Comparison of ENCODE assay signal across 8 cellular contexts in the genomic region with DNA sequence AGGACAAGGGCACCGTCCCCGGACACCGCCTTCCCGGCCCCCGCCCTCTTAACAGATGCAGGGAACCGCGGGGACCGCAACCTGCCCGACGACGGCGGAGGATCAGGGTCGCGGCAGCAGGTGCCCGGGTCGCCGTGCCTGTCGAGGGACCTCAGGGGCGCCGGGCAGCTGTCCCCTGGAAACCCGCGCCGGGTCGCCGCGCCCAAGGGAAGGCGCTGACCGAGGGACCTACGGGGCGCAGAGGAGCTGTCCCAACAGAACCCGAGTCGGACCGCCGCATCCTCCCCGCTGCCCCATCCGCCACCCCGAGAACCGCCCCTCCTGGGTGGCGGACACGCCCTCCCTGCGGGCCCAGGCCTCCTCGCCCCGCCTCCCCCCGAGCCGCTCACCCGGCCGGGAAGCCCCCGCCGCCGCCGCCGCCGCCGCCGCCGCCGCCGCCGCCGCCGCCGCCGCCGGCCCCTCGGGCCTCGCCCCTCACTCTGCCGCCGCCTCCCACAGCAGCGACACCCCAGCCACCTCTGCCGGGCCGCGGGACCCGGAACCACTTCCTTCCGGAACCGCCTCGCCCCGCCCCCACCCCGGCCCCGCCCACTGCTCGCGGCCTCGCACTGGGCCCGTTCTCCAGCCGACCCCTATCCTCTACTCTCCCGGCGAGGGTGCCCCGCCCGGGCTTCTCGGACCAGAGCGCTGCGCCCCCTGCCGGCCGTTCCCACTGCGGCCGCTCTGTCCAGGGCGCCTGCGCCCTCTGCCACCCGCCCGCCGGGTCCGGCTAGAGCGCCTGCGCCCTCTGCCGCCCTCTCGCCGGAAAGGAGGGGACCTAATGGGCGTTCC. TPM values are rescaled to one million over a fixed set of nuclear protein-coding genes. Genes with fewer than 3 reads are reported as not detected.
DNase-seq lines count a peak whose midpoint lies in the region; ATAC-seq and TF ChIP-seq lines count a peak whose summit lies in the region.

A gene (minus strand): TSS at position 543 of the 831 bp plus-strand sequence. CDS start 20,797 bp downstream, outside the sequence.

- peak; percentile 59 for TF ChIP-seq CTCF in CD4-positive, alpha-beta T cell (IDR thresholded peaks at IDR 0.05)

- H3K4me3 ChIP-seq in ectodermal cell (ENCODE audit: insufficient read depth, low read depth, low read length): peak within 1 kb of the TSS; percentile 56

- peak within 1 kb of the TSS; percentile 83 for H3K27ac Mint-ChIP-seq in CD4-positive, alpha-beta T cell
- H3K27ac Mint-ChIP-seq in activated CD4-positive, alpha-beta memory T cell treated with anti-CD3 and anti-CD28 coated beads, Interleukin-2, amount 10 ng/mL, durations not matched to agents 7 days and 5 days: peak within 1 kb of the TSS; percentile 83

- WGBS in ectodermal cell, 2 experiments: 0% methylated on average over 80 to 106 of the region's 107 CpGs

- POLR2A ChIA-PET in CD4-positive, alpha-beta T cell (lab: Charles Lee): interaction anchor here (1.0 to 1.4 kb wide), 2 partner anchors 86 to 1566 kb away, joined by 3 read pairs; no protein-coding TSS in a partner anchor
- POLR2A ChIA-PET in activated CD4-positive, alpha-beta memory T cell treated with anti-CD3 and anti-CD28 coated beads, Interleukin-2, amount 10 ng/mL, durations not matched to agents 7 days and 5 days (lab: Charles Lee): interaction anchor here (0.8 kb wide), 1 partner anchor 12 kb away, joined by 3 read pairs; no protein-coding TSS in a partner anchor

- no peaks in the 10 kb centered on the region for H3K27me3 ChIP-seq in CD4-positive, alpha-beta T cell (ENCODE audit: control insufficient read depth, insufficient read depth, low read length)
- H3K27me3 ChIP-seq in ectodermal cell (ENCODE audit: control insufficient read depth, insufficient read depth, low read length, poor library complexity, severe bottlenecking): no peaks in the 10 kb centered on the region

- no peaks in the 10 kb centered on the region for H3K4me1 ChIP-seq in ectodermal cell (ENCODE audit: control insufficient read depth, insufficient read depth, low read length)

- peaks cover 9% of the 10 kb centered on the region for H3K36me3 Mint-ChIP-seq in CD4-positive, alpha-beta T cell (ENCODE audit: low read depth)
- H3K36me3 Mint-ChIP-seq in activated CD4-positive, alpha-beta memory T cell treated with anti-CD3 and anti-CD28 coated beads, Interleukin-2, amount 10 ng/mL, durations not matched to agents 7 days and 5 days (ENCODE audit: low read depth): peaks cover 10% of the 10 kb centered on the region

- no peaks in the 10 kb centered on the region for H3K9me3 ChIP-seq in CD4-positive, alpha-beta T cell (ENCODE audit: control insufficient read depth, low read length)
- H3K9me3 ChIP-seq in ectodermal cell (ENCODE audit: control insufficient read depth, low read length): no peaks in the 10 kb centered on the region

- peak; percentile 74 for ATAC-seq in CD4-positive, alpha-beta T cell (ENCODE audit: poor library complexity)
- ATAC-seq in GM19395 (IDR thresholded peaks at IDR 0.05; ENCODE audit: unreplicated experiment): peak; percentile 94
- peak; percentile 93 for ATAC-seq in HG03558 (IDR thresholded peaks at IDR 0.05; ENCODE audit: extremely low read depth, unreplicated experiment)

- CTCF ChIA-PET in CD4-positive, alpha-beta T cell (lab: Charles Lee): no interaction called here
- CTCF ChIA-PET in activated CD4-positive, alpha-beta memory T cell treated with anti-CD3 and anti-CD28 coated beads, Interleukin-2, amount 10 ng/mL, durations not matched to agents 7 days and 5 days (lab: Charles Lee): interaction anchor here (0.6 to 2.5 kb wide), 3 partner anchors 59 to 397 kb away, joined by 3 to 25 read pairs (median 4); no protein-coding TSS in a partner anchor

- DNase-seq in CD4-positive, alpha-beta T cell: peak; percentile 62 to 86 (median 79)
- DNase-seq in NCI-H748 treated with DMSO at 0.1 percent for 48 hours (lab: John Stamatoyannopoulos, UW) (peak; percentile 76), medulla oblongata (ENCODE audit: extremely low spot score) (peak; percentile 89)
- peak; percentile 89 for DNase-seq in activated CD4-positive, alpha-beta memory T cell treated with anti-CD3 and anti-CD28 coated beads, Interleukin-2, amount 10 ng/mL, durations not matched to agents 7 days and 5 days
- DNase-seq in stimulated activated CD4-positive, alpha-beta T cell treated with anti-CD3 and anti-CD28 coated beads, TNF-alpha, amount 100 ng/mL, for 48 hours (ENCODE audit: low read depth in 3 of 3): peak; percentile 74 to 84 (median 80)

- peak within 1 kb of the TSS; percentile 97 for H3K4me3 Mint-ChIP-seq in CD4-positive, alpha-beta T cell
- H3K4me3 Mint-ChIP-seq in activated CD4-positive, alpha-beta memory T cell treated with anti-CD3 and anti-CD28 coated beads, Interleukin-2, amount 10 ng/mL, durations not matched to agents 7 days and 5 days: peak within 1 kb of the TSS; percentile 92

- intact Hi-C loops in CD4-positive, alpha-beta T cell (cut with DNase I, micrococcal nuclease): loop anchor here (2.0 to 10.0 kb wide), 6 partner anchors 86 to 618 kb away; no protein-coding TSS in a partner anchor

- H3K4me1 Mint-ChIP-seq in CD4-positive, alpha-beta T cell (ENCODE audit: low read depth): peaks cover 23% of the 10 kb centered on the region
- peaks cover 20% of the 10 kb centered on the region for H3K4me1 Mint-ChIP-seq in activated CD4-positive, alpha-beta memory T cell treated with anti-CD3 and anti-CD28 coated beads, Interleukin-2, amount 10 ng/mL, durations not matched to agents 7 days and 5 days

- no peaks in the 10 kb centered on the region for H3K36me3 ChIP-seq in ectodermal cell (ENCODE audit: control insufficient read depth, insufficient read depth, low read length)

- no peaks in the 10 kb centered on the region for H3K9me3 Mint-ChIP-seq in CD4-positive, alpha-beta T cell
- H3K9me3 Mint-ChIP-seq in activated CD4-positive, alpha-beta memory T cell treated with anti-CD3 and anti-CD28 coated beads, Interleukin-2, amount 10 ng/mL, durations not matched to agents 7 days and 5 days: no peaks in the 10 kb centered on the region

- H3K27ac ChIP-seq in CD4-positive, alpha-beta T cell (ENCODE audit: low read depth, low read length): peak within 1 kb of the TSS; percentile 56
- H3K27ac ChIP-seq in ectodermal cell (ENCODE audit: insufficient read depth, low read depth, low read length, poor library complexity, severe bottlenecking): no peak within 1 kb of the TSS

- no peaks in the 10 kb centered on the region for H3K27me3 Mint-ChIP-seq in CD4-positive, alpha-beta T cell
- no peaks in the 10 kb centered on the region for H3K27me3 Mint-ChIP-seq in activated CD4-positive, alpha-beta memory T cell treated with anti-CD3 and anti-CD28 coated beads, Interleukin-2, amount 10 ng/mL, durations not matched to agents 7 days and 5 days

RNA-seq across cellular contexts. Expression of the gene that starts here (rescaled TPM):
- total RNA-seq in CD4-positive, alpha-beta T cell: 1 to 10 TPM; 6.5 to 8.5 TPM
- total RNA-seq in activated CD4-positive, alpha-beta memory T cell treated with anti-CD3 and anti-CD28 coated beads, Interleukin-2, amount 10 ng/mL, durations not matched to agents 7 days and 5 days: 1 to 10 TPM; 8.4 to 8.6 TPM
- polyA plus RNA-seq in ectodermal cell (2013, experiment 1 of 4): 10.9 TPM
- polyA plus RNA-seq in ectodermal cell (2013, experiment 2 of 4): 10.7 TPM
- 6.5 TPM for polyA plus RNA-seq in ectodermal cell (2013, experiment 3 of 4)
- polyA plus RNA-seq in ectodermal cell (2013, experiment 4 of 4): 8.6 TPM
